9 cellular contexts compared by ENCODE assay signal in genomic region chr7:154832557-154833138, GRCh38.
DNase-seq lines count a peak whose midpoint lies in the region; ATAC-seq and TF ChIP-seq lines count a peak whose summit lies in the region.
"Had no signal": no experiment of that assay in that cellular context is flagged by ENCODE, and none has a peak within 500 bp of the region (broad histone marks: within the 10 kb centered on the region; RNA-seq: fewer than 3 reads in every experiment).

No MANE protein-coding gene starts in this region.

- no peaks in the 10 kb centered on the region; the same call in 1 of the 2 replicates for H3K9me3 ChIP-seq in NT2/D1 (ENCODE audit: insufficient read depth, low read length)

- H3K4me1 Mint-ChIP-seq in osteocyte (ENCODE audit: unreplicated experiment), result no peaks in the 10 kb centered on the region

- H3K27me3 Mint-ChIP-seq in osteocyte (ENCODE audit: unreplicated experiment), result no peaks in the 10 kb centered on the region

- H3K4me1 ChIP-seq in NT2/D1 (ENCODE audit: insufficient read depth, insufficient read length), result no peaks in the 10 kb centered on the region

- DNase-seq in DMS114 treated with DMSO at 0.1 percent for 48 hours (lab: John Stamatoyannopoulos, UW; ENCODE audit: unreplicated experiment) (peak; percentile 30), H7 (peak; percentile 72), NT2/D1 (ENCODE audit: low read depth, low spot score) (peak; percentile 25), left colon (peak in 1 of 2 donors; percentile 55), osteocyte (ENCODE audit: extremely low spot score, unreplicated experiment) (no peak), AG20443 (ENCODE audit: low spot score) (no peak)
- DNase-seq in activated naive CD4-positive, alpha-beta T cell (lab: John Stamatoyannopoulos, UW), result no peak
- DNase-seq: retina had no signal

- peak; percentile 99 for ATAC-seq in left colon
- no peak for ATAC-seq in HG02571 (IDR thresholded peaks at IDR 0.05; ENCODE audit: unreplicated experiment)

- no peak overlapping the region for H3K4me3 ChIP-seq in H7 (ENCODE audit: insufficient read depth, low read depth, low read length)
- no peak overlapping the region for H3K4me3 ChIP-seq in NT2/D1 (ENCODE audit: insufficient read length, low read depth)

- H3K9me3 Mint-ChIP-seq in osteocyte (ENCODE audit: unreplicated experiment), result peaks cover 11% of the 10 kb centered on the region

- H3K27me3 ChIP-seq in H7 (ENCODE audit: control insufficient read depth, insufficient read depth, low read length) (no peaks in the 10 kb centered on the region), NT2/D1 (ENCODE audit: insufficient read depth, insufficient read length) (no peaks in the 10 kb centered on the region)

- intact Hi-C loops in left colon (cut with DNase I, micrococcal nuclease), result no loop called here

- H3K9ac ChIP-seq in NT2/D1 (ENCODE audit: insufficient read length, low read depth), result no peak overlapping the region

- H3K36me3 ChIP-seq in H7 (replicated peaks; ENCODE audit: control insufficient read depth, insufficient read depth, low read length), result no peaks in the 10 kb centered on the region
- no peaks in the 10 kb centered on the region for H3K36me3 ChIP-seq in NT2/D1 (ENCODE audit: insufficient read depth, insufficient read length, low read length)

- H3K36me3 Mint-ChIP-seq in osteocyte (ENCODE audit: unreplicated experiment), result no peaks in the 10 kb centered on the region

- TF ChIP-seq CTCF in osteocyte (IDR thresholded peaks at IDR 0.05), result no peak

- H3K4me3 Mint-ChIP-seq in osteocyte (ENCODE audit: unreplicated experiment), result no peak overlapping the region

- no peak overlapping the region for H3K27ac Mint-ChIP-seq in osteocyte (ENCODE audit: unreplicated experiment)

Comparison
In these comparisons a context has a peak if more than half of its experiments do, and no peak if none do; other contexts are left out.
1. DNase-seq: peak in DMS114 treated with DMSO at 0.1 percent for 48 hours (single experiment), H7 (single experiment) and NT2/D1 (single experiment); none in activated naive CD4-positive, alpha-beta T cell (0 of 4), osteocyte (single experiment) and AG20443 (single experiment).